Comparison of ENCODE assay signal across 32 cellular contexts in genomic region chr2:190449925-190450324, GRCh38.
"Had no signal": no experiment of that assay in that cellular context is flagged by ENCODE, and none has a peak within 500 bp of the region (broad histone marks: within the 10 kb centered on the region; RNA-seq: fewer than 3 reads in every experiment).

No MANE protein-coding gene starts in this region.

- H3K9me3 ChIP-seq: adrenal gland, ascending aorta, body of pancreas, breast epithelium had no signal

- ATAC-seq: activated naive CD4-positive, alpha-beta T cell treated with anti-CD3 and anti-CD28 coated beads, Interleukin-2, amount 50 U/mL, for 72 hours; activated naive CD8-positive, alpha-beta T cell treated with anti-CD3 and anti-CD28 coated beads, Interleukin-2, amount 50 U/mL, for 24 hours; activated T-cell treated with anti-CD3 and anti-CD28 coated beads, Interleukin-2, amount 50 U/mL, for 4 hours; activated T-cell treated with anti-CD3 and anti-CD28 coated beads, Interleukin-2, amount 50 U/mL, for 72 hours; activated T-helper 17 cell treated with anti-CD3 and anti-CD28 coated beads, Interleukin-2, amount 50 U/mL, for 72 hours; body of pancreas had no signal

- H3K36me3 ChIP-seq: adrenal gland, ascending aorta, brain microvascular endothelial cell, breast epithelium, cardiac muscle cell had no signal

- DNase-seq: activated effector memory CD4-positive, alpha-beta T cell treated with anti-CD3 and anti-CD28 coated beads, Interleukin-2, amount 50 U/mL, for 16 hours; activated effector memory CD4-positive, alpha-beta T cell treated with Interleukin-2 at 50 U/mL for 16 hours; activated gamma-delta T cell; activated gamma-delta T cell treated with Interleukin-2 at 50 U/mL for 16 hours; activated naive CD4-positive, alpha-beta T cell; activated naive CD4-positive, alpha-beta T cell treated with anti-CD3 and anti-CD28 coated beads for 36 hours; activated naive CD4-positive, alpha-beta T cell treated with anti-CD3 and anti-CD28 coated beads, Interleukin-2, amount 10 ng/mL, durations not matched to agents 7 days and 5 days; activated naive CD4-positive, alpha-beta T cell treated with anti-CD3 and anti-CD28 coated beads, Interleukin-2, amount 50 U/mL, for 16 hours; activated naive CD4-positive, alpha-beta T cell treated with Interleukin-2 at 50 U/mL for 16 hours; activated naive CD8-positive, alpha-beta T cell treated with anti-CD3 and anti-CD28 coated beads for 36 hours; activated naive CD8-positive, alpha-beta T cell treated with anti-CD3 and anti-CD28 coated beads, Interleukin-2, amount 10 ng/mL, durations not matched to agents 7 days and 5 days; activated naive CD8-positive, alpha-beta T cell treated with anti-CD3 and anti-CD28 coated beads, Interleukin-2, amount 50 U/mL, for 24 hours; activated T-cell treated with anti-CD3 and anti-CD28 coated beads, Interleukin-2, amount 50 U/mL, for 1 hour; activated T-cell treated with anti-CD3 and anti-CD28 coated beads, Interleukin-2, amount 50 U/mL, for 24 hours; activated T-cell treated with anti-CD3 and anti-CD28 coated beads, Interleukin-2, amount 50 U/mL, for 4 hours; activated T-cell treated with anti-CD3 and anti-CD28 coated beads, Interleukin-2, amount 50 U/mL, for 48 hours; activated T-cell treated with anti-CD3 and anti-CD28 coated beads, Interleukin-2, amount 50 U/mL, for 72 hours; adrenal gland; amniotic stem cell; amygdala; anterior cingulate cortex; aorta; body of pancreas; brain microvascular endothelial cell; caudate nucleus; central memory CD4-positive, alpha-beta T cell; cerebellar nuclear complex had no signal

- H3K27ac ChIP-seq: ascending aorta, body of pancreas, brain microvascular endothelial cell, breast epithelium, cardiac muscle cell had no signal

- H3K4me3 ChIP-seq: adrenal gland, ascending aorta, body of pancreas, breast epithelium, cardiac muscle cell had no signal

- H3K4me1 ChIP-seq: ascending aorta, body of pancreas, breast epithelium had no signal
